In genomic region chr14:92686411-92686762, GRCh38 we compare ENCODE assay signal across 2 cellular contexts.
TF ChIP-seq lines count a peak whose summit lies in the region.

No MANE protein-coding gene starts in this region.

TF ChIP-seq in A549, 52 proteins besides CTCF, POLR2A, EP300 and RAD21:
- TF ChIP-seq ELK1 (IDR thresholded peaks at IDR 0.05; ENCODE audit: low read depth, low read length) (no peak), CBX2 (IDR thresholded peaks at IDR 0.05; ENCODE audit: borderline replicate concordance, low read depth) (no peak)

TF ChIP-seq in IMR-90, 13 proteins besides CTCF, POLR2A, EP300 and RAD21 (continued from another document):
- no peak for TF ChIP-seq ELK1 (IDR thresholded peaks at IDR 0.05; ENCODE audit: borderline replicate concordance, low read depth, low read length)
- no peak for TF ChIP-seq FOS (IDR thresholded peaks at IDR 0.05; ENCODE audit: low read depth, low read length)
- TF ChIP-seq MXI1 (IDR thresholded peaks at IDR 0.05; ENCODE audit: borderline replicate concordance, low read depth, low read length), result no peak
TF ChIP-seq in IMR-90: peak in this region for 0.
